Comparison of ENCODE assay signal across 1 cellular context in genomic region chr19:16590876-16591802, GRCh38.
TF ChIP-seq lines count a peak whose summit lies in the region.

No MANE protein-coding gene starts in this region.

TF ChIP-seq in HEK293, 187 proteins besides CTCF, POLR2A, EP300 and RAD21 (continued from another document):
- no peak for TF ChIP-seq ZNF449 (tag by site-specific recombination; IDR thresholded peaks at IDR 0.05)
- peak; percentile 50 for TF ChIP-seq ZNF341 (tag by site-specific recombination; IDR thresholded peaks at IDR 0.05; ENCODE audit: low read depth)
- no peak for TF ChIP-seq TRIM28 (IDR thresholded peaks at IDR 0.05; ENCODE audit: borderline replicate concordance, low read length)
- TF ChIP-seq ZNF292 (tag by site-specific recombination; IDR thresholded peaks at IDR 0.05; ENCODE audit: borderline replicate concordance, low read depth), result peak; percentile 85; the same call in 1 of the 2 replicates
- no peak for TF ChIP-seq ZNF423 (tag by site-specific recombination; IDR thresholded peaks at IDR 0.05)
- TF ChIP-seq ZNF155 (tag by site-specific recombination; IDR thresholded peaks at IDR 0.05), result no peak
- no peak for TF ChIP-seq ZNF701 (tag by site-specific recombination; IDR thresholded peaks at IDR 0.05)
- no peak for TF ChIP-seq ZNF311 (tag by site-specific recombination; IDR thresholded peaks at IDR 0.05; ENCODE audit: borderline replicate concordance)
- no peak for TF ChIP-seq KLF1 (tag by site-specific recombination; IDR thresholded peaks at IDR 0.05)
- 0 out of 2 replicates have a peak, but pooled peaks have one; percentile 28 for TF ChIP-seq ZNF514 (tag by site-specific recombination; IDR thresholded peaks at IDR 0.05)
- no peak for TF ChIP-seq ZNF830 (tag by site-specific recombination; IDR thresholded peaks at IDR 0.05; ENCODE audit: low read depth)
- peak; percentile 91 for TF ChIP-seq ZBTB8A (tag by site-specific recombination; IDR thresholded peaks at IDR 0.05)
- no peak for TF ChIP-seq HIC1 (tag by site-specific recombination; IDR thresholded peaks at IDR 0.05)
- TF ChIP-seq ZXDB (tag by site-specific recombination; IDR thresholded peaks at IDR 0.05), result peak; percentile 89
